Comparison of ENCODE assay signal across 2 cellular contexts in genomic region chr6:112145080-112145573, GRCh38.
TF ChIP-seq lines count a peak whose summit lies in the region.

No MANE protein-coding gene starts in this region.

TF ChIP-seq in SK-N-SH, 30 proteins besides CTCF, POLR2A, EP300 and RAD21 (continued from another document):
- no peak for TF ChIP-seq USF2 (IDR thresholded peaks at IDR 0.05; ENCODE audit: borderline replicate concordance, low read depth, low read length)
- TF ChIP-seq MEF2A (IDR thresholded peaks at IDR 0.05; ENCODE audit: borderline replicate concordance, low read depth): no peak
- TF ChIP-seq TAF1 (IDR thresholded peaks at IDR 0.05; ENCODE audit: borderline replicate concordance, low read depth, low read length): no peak
- no peak for TF ChIP-seq GABPA (IDR thresholded peaks at IDR 0.05; ENCODE audit: low read depth)
- TF ChIP-seq SMC3 (IDR thresholded peaks at IDR 0.05; ENCODE audit: low read depth, low read length): no peak
- TF ChIP-seq ZBTB33 (IDR thresholded peaks at IDR 0.05; ENCODE audit: borderline replicate concordance, low read depth): no peak
- TF ChIP-seq TCF12 (IDR thresholded peaks at IDR 0.05): no peak
- TF ChIP-seq ELF1 (IDR thresholded peaks at IDR 0.05): no peak
- no peak for TF ChIP-seq GATA2 (CRISPR knock-in tag; IDR thresholded peaks at IDR 0.05)
- no peak for TF ChIP-seq FOXM1 (IDR thresholded peaks at IDR 0.05; ENCODE audit: low read depth)
- TF ChIP-seq RCOR1 (IDR thresholded peaks at IDR 0.05; ENCODE audit: low read length): no peak

TF ChIP-seq in SK-N-SH treated with all-trans-retinoic acid at 6 μM for 48 hours, 23 proteins besides CTCF, POLR2A, EP300 and RAD21 (continued from another document):
- TF ChIP-seq CSRNP3 (CRISPR knock-in tag; IDR thresholded peaks at IDR 0.05) (no peak), OSR1 (CRISPR knock-in tag; IDR thresholded peaks at IDR 0.05) (no peak), ARNTL (CRISPR knock-in tag; IDR thresholded peaks at IDR 0.05; ENCODE audit: borderline replicate concordance, low read depth) (no peak), ZNF8 (CRISPR knock-in tag; IDR thresholded peaks at IDR 0.05) (no peak), ISL1 (CRISPR knock-in tag; IDR thresholded peaks at IDR 0.05) (no peak), SNAI2 (CRISPR knock-in tag; IDR thresholded peaks at IDR 0.05) (no peak), GLIS3 (CRISPR knock-in tag; IDR thresholded peaks at IDR 0.05) (no peak)
- TF ChIP-seq, protein P1, sequence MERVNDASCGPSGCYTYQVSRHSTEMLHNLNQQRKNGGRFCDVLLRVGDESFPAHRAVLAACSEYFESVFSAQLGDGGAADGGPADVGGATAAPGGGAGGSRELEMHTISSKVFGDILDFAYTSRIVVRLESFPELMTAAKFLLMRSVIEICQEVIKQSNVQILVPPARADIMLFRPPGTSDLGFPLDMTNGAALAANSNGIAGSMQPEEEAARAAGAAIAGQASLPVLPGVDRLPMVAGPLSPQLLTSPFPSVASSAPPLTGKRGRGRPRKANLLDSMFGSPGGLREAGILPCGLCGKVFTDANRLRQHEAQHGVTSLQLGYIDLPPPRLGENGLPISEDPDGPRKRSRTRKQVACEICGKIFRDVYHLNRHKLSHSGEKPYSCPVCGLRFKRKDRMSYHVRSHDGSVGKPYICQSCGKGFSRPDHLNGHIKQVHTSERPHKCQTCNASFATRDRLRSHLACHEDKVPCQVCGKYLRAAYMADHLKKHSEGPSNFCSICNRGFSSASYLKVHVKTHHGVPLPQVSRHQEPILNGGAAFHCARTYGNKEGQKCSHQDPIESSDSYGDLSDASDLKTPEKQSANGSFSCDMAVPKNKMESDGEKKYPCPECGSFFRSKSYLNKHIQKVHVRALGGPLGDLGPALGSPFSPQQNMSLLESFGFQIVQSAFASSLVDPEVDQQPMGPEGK (CRISPR knock-in tag; IDR thresholded peaks at IDR 0.05; ENCODE audit: borderline replicate concordance): no peak
